Comparison of ENCODE assay signal across 21 cellular contexts in genomic region chr13:112624602-112625430, GRCh38. TPM values are rescaled to one million over a fixed set of nuclear protein-coding genes. Genes with fewer than 3 reads are reported as not detected.
A peak's percentile ranks its signal among the peaks of the same experiment; 100 is the strongest.
DNase-seq lines count a peak whose midpoint lies in the region; ATAC-seq and FAIRE-seq lines count a peak whose summit lies in the region.
"Had no signal": no experiment of that assay in that cellular context is flagged by ENCODE, and none has a peak within 500 bp of the region (broad histone marks: within the 10 kb centered on the region; RNA-seq: fewer than 3 reads in every experiment).

No MANE protein-coding gene starts in this region.

- H3K27ac Mint-ChIP-seq in T-helper 17 cell = peak overlapping the region; percentile 14
- H3K27ac Mint-ChIP-seq: B cell had no signal

- no peaks in the 10 kb centered on the region for H3K36me3 Mint-ChIP-seq in T-helper 17 cell (ENCODE audit: low read depth)

- no CpG with 5 or more reads among the region's 19 CpGs for WGBS in neuronal stem cell (ENCODE audit: extremely low coverage in 2 of 2, insufficient read length in 2 of 2, insufficient replicate concordance in 1 of 2), 2 donors

- peak overlapping the region; percentile 16 for H2BK15ac ChIP-seq in neuronal stem cell (ENCODE audit: low read length)

- no peak overlapping the region for H3K4me3 ChIP-seq in neuronal stem cell (ENCODE audit: low read length in 2 of 2)

- no peak overlapping the region for H3K18ac ChIP-seq in neuronal stem cell (ENCODE audit: low read length)

- no peak overlapping the region for H3K23ac ChIP-seq in neuronal stem cell (ENCODE audit: low read depth, low read length, poor library complexity)

- no peak overlapping the region for H2BK12ac ChIP-seq in neuronal stem cell (ENCODE audit: low read length)

- H3K9me3 ChIP-seq in T-helper 17 cell (ENCODE audit: control insufficient read depth, low read length, poor library complexity, severe bottlenecking) = no peaks in the 10 kb centered on the region
- H3K9me3 ChIP-seq in neuronal stem cell (replicated peaks in 1 of 2; ENCODE audit: control insufficient read depth in 2 of 2, insufficient read depth in 1 of 2, low read depth in 1 of 2, low read length in 2 of 2) = no peaks in the 10 kb centered on the region

- peak overlapping the region; percentile 57 for H2BK5ac ChIP-seq in neuronal stem cell (ENCODE audit: low read length)

- peak; percentile 59 for FAIRE-seq in urothelium cell line (lab: Jason Lieb, UNC)
- FAIRE-seq: H54 had no signal

- H3K27ac ChIP-seq in neuronal stem cell (replicated peaks; ENCODE audit: low read length) = no peak overlapping the region
- H3K27ac ChIP-seq: HL-60, RWPE1 had no signal

- no peak overlapping the region for H3K14ac ChIP-seq in neuronal stem cell (ENCODE audit: low read length)

- no peak overlapping the region for H2AK5ac ChIP-seq in neuronal stem cell (ENCODE audit: low read depth, low read length)

- H3K27me3 Mint-ChIP-seq in T-helper 17 cell = peaks cover 43% of the 10 kb centered on the region

- no peak overlapping the region for H3K9ac ChIP-seq in neuronal stem cell (ENCODE audit: low read depth, low read length, poor library complexity)

- no peak overlapping the region for H2BK120ac ChIP-seq in neuronal stem cell (ENCODE audit: low read depth, low read length)

- no peaks in the 10 kb centered on the region for H3K4me1 Mint-ChIP-seq in T-helper 17 cell

- peaks cover 0 to 5% of the 10 kb centered on the region in 2 donors for H3K4me1 ChIP-seq in neuronal stem cell (ENCODE audit: control insufficient read depth in 2 of 2, insufficient read depth in 1 of 2, low read depth in 1 of 2, low read length in 2 of 2)

- peaks cover 0 to 40% (median 0%) of the 10 kb centered on the region in 3 experiments for H3K27me3 ChIP-seq in neuronal stem cell (ENCODE audit: control insufficient read depth in 3 of 3, insufficient read depth in 3 of 3, low read depth in 1 of 3, low read length in 3 of 3)

- no peaks in the 10 kb centered on the region for H3K36me3 ChIP-seq in neuronal stem cell (replicated peaks in 1 of 2; ENCODE audit: control insufficient read depth in 2 of 2, insufficient read depth in 2 of 2, low read length in 2 of 2)

- no peak for ATAC-seq in T-helper 17 cell
- no peak for ATAC-seq in HG03196 (IDR thresholded peaks at IDR 0.05; ENCODE audit: unreplicated experiment)
- ATAC-seq in HG02571 (IDR thresholded peaks at IDR 0.05; ENCODE audit: unreplicated experiment) = no peak

- no peaks in the 10 kb centered on the region for H3K79me1 ChIP-seq in neuronal stem cell (ENCODE audit: low read depth, low read length)

- H3K4me2 ChIP-seq in neuronal stem cell (ENCODE audit: insufficient read depth, low read length, poor library complexity, severe bottlenecking) = no peak overlapping the region

- no peak overlapping the region for H3K4me3 Mint-ChIP-seq in T-helper 17 cell
- H3K4me3 Mint-ChIP-seq: B cell had no signal

- H4K91ac ChIP-seq in neuronal stem cell (ENCODE audit: low read depth, low read length, poor library complexity) = peak overlapping the region; percentile 59

- H3K4ac ChIP-seq in neuronal stem cell (ENCODE audit: low read length) = no peak overlapping the region

- H2AFZ ChIP-seq in neuronal stem cell (ENCODE audit: low read length) = no peak overlapping the region

- no peak overlapping the region for H4K8ac ChIP-seq in neuronal stem cell (ENCODE audit: low read depth, low read length)

- DNase-seq in T-helper 17 cell (no peak), islet precursor cell (peak; percentile 42), neuronal stem cell (ENCODE audit: low spot score) (no peak), urothelium cell line (ENCODE audit: low spot score) (no peak), GM03348 (ENCODE audit: low spot score) (no peak), dedifferentiated amniotic fluid mesenchymal stem cell (ENCODE audit: extremely low spot score) (no peak)
- DNase-seq: DMS153, DND-41, NCI-H1048, NCI-H1417 treated with DMSO at 0.1 percent for 48 hours, NCI-H1694 treated with DMSO at 0.1 percent for 48 hours, NCI-H2081, NCI-H2227 treated with DMSO at 0.1 percent for 48 hours, NCI-H526 treated with DMSO at 0.1 percent for 48 hours, SHP77 had no signal

RNA-seq across cellular contexts. Expression of gene TUBGCP3, which starts 36.9 kb away (rescaled TPM):
- 10 to 100 TPM; 34.5 to 35.3 TPM for total RNA-seq in T-helper 17 cell
- polyA plus RNA-seq in neuronal stem cell (2013, experiment 1 of 2) = 25.6 TPM
- polyA plus RNA-seq in neuronal stem cell (2013, experiment 2 of 2) = 26.2 TPM
